ENCODE assay signal across 19 cellular contexts in the genomic region with DNA sequence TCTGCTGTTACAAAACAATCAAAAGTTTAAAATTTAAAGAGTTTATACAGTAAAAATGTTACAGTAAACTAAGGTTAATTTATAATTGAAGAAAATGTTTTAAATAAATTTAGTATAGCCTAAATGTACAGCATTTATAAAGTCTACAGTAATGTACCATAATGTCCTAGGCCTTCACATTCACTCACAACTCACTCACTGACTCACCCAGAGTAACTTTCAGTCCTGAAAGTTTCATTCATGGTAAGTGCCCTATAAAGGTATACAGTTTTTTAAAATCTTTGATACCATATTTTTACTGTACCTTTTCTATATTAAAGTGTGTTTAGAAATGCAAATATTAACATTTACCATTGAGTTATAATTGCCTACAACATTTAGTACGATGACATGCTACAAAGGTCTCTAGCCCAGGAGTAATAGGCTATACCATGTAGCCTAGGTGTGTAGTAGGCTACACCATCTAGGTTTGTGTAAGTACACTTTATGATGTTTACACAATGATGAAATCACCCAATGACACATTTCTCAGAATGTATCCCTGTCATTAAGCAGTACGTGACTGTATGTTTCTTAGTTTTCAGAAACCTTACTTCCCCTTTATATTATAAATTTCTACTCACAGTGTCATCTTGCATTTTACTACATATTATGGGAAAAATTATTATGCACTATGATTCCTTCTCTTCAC.
DNase-seq lines count a peak whose midpoint lies in the region; ATAC-seq, FAIRE-seq and TF ChIP-seq lines count a peak whose summit lies in the region.
"Had no signal": no experiment of that assay in that cellular context is flagged by ENCODE, and none has a peak within 500 bp of the region (broad histone marks: within the 10 kb centered on the region; RNA-seq: fewer than 3 reads in every experiment).

No MANE protein-coding gene starts in this region.

- H3K9me3 Mint-ChIP-seq in naive thymus-derived CD8-positive, alpha-beta T cell = peaks cover 0 to 5% (median 0%) of the 10 kb centered on the region in 9 donors

- TF ChIP-seq CTCF in bronchial epithelial cell (IDR thresholded peaks at IDR 0.05; ENCODE audit: insufficient read depth, low read length, severe bottlenecking) = no peak

- no peak overlapping the region for H3K27ac Mint-ChIP-seq in naive thymus-derived CD8-positive, alpha-beta T cell
- H3K27ac Mint-ChIP-seq: CD8-positive, alpha-beta memory T cell had no signal

- ATAC-seq in naive thymus-derived CD8-positive, alpha-beta T cell = no peak
- ATAC-seq in GM19467 (IDR thresholded peaks at IDR 0.05; ENCODE audit: unreplicated experiment) = no peak

- H3K27me3 ChIP-seq in bronchial epithelial cell (ENCODE audit: control insufficient read depth, insufficient read depth, low read length) = no peaks in the 10 kb centered on the region
- H3K27me3 ChIP-seq: BLaER1, MG63 had no signal

- no peaks in the 10 kb centered on the region for H3K27me3 Mint-ChIP-seq in naive thymus-derived CD8-positive, alpha-beta T cell
- H3K27me3 Mint-ChIP-seq: CD8-positive, alpha-beta memory T cell had no signal

- POLR2A ChIA-PET in naive thymus-derived CD8-positive, alpha-beta T cell (lab: Charles Lee) = no interaction called here

- no peaks in the 10 kb centered on the region for H3K4me1 Mint-ChIP-seq in naive thymus-derived CD8-positive, alpha-beta T cell
- H3K4me1 Mint-ChIP-seq: CD8-positive, alpha-beta memory T cell had no signal

- H3K4me3 ChIP-seq in bronchial epithelial cell (ENCODE audit: low read depth, low read length) = no peak overlapping the region
- H3K4me3 ChIP-seq: BLaER1, HAP-1, MG63 had no signal

- DNase-seq in NCI-H2029 (lab: John Stamatoyannopoulos, UW) = peak; percentile 3
- DNase-seq in NCI-H2029 treated with DMSO at 0.1 percent for 48 hours (lab: John Stamatoyannopoulos, UW) = no peak
- DNase-seq in LoVo (ENCODE audit: low spot score) = peak; percentile 59
- peak; percentile 84 for DNase-seq in bronchial epithelial cell (ENCODE audit: low read depth)
- DNase-seq in kidney tubule cell (ENCODE audit: low spot score) = peak; percentile 10
- no peak for DNase-seq in naive thymus-derived CD8-positive, alpha-beta T cell
- no peak for DNase-seq in NCI-H146 (lab: John Stamatoyannopoulos, UW)
- DNase-seq: 8988T; CD8-positive, alpha-beta memory T cell; EL; KBM-7; MG63; NCI-H1092; NCI-H226; NCI-H748 treated with DMSO at 0.1 percent for 48 hours; OCI-M1 had no signal

- no peak for FAIRE-seq in bronchial epithelial cell (lab: Jason Lieb, UNC)

- H3K36me3 ChIP-seq in bronchial epithelial cell (ENCODE audit: control insufficient read depth, insufficient read depth, low read length) = no peaks in the 10 kb centered on the region
- H3K36me3 ChIP-seq: BLaER1, HAP-1, MG63 had no signal

- H3K4me3 Mint-ChIP-seq in naive thymus-derived CD8-positive, alpha-beta T cell = no peak overlapping the region
- H3K4me3 Mint-ChIP-seq: CD8-positive, alpha-beta memory T cell had no signal

- no peaks in the 10 kb centered on the region for H3K36me3 Mint-ChIP-seq in naive thymus-derived CD8-positive, alpha-beta T cell
- H3K36me3 Mint-ChIP-seq: CD8-positive, alpha-beta memory T cell had no signal

Comparison
In these comparisons a context has a peak if more than half of its experiments do, and no peak if none do; other contexts are left out.
1. DNase-seq: peak in NCI-H2029 (single experiment), LoVo (single experiment), bronchial epithelial cell (single experiment) and kidney tubule cell (single experiment); none in NCI-H2029 treated with DMSO at 0.1 percent for 48 hours (single experiment), naive thymus-derived CD8-positive, alpha-beta T cell (0 of 10) and NCI-H146 (single experiment).